Comparison of ENCODE assay signal across 8 cellular contexts in genomic region chr7:77537136-77537594, GRCh38. TPM values are rescaled to one million over a fixed set of nuclear protein-coding genes. Genes with fewer than 3 reads are reported as not detected.
DNase-seq lines count a peak whose midpoint lies in the region; ATAC-seq, FAIRE-seq and TF ChIP-seq lines count a peak whose summit lies in the region.

Gene PTPN12, plus strand, starts transcription at chr7:77537295. Its CDS starts 252 bp downstream, at chr7:77537547.

- ATAC-seq in A549 (peak; percentile 61 to 69), GM18505 (IDR thresholded peaks at IDR 0.05; ENCODE audit: unreplicated experiment) (peak; percentile 34), HG03196 (IDR thresholded peaks at IDR 0.05; ENCODE audit: unreplicated experiment) (peak; percentile 25)

- DNase-seq in A549 (ENCODE audit: low read depth in 1 of 2, low spot score in 1 of 2) (no peak), SK-N-MC (ENCODE audit: low read depth, low spot score) (no peak), epithelial cell of prostate (ENCODE audit: low read depth, low spot score) (no peak), myocyte (ENCODE audit: low read depth) (no peak), germinal center (ENCODE audit: low spot score) (no peak), NCI-H128 (lab: John Stamatoyannopoulos, UW; ENCODE audit: unreplicated experiment) (no peak)

- FAIRE-seq in A549 (lab: Jason Lieb, UNC): no peak

- H3K9ac ChIP-seq in SK-N-MC (ENCODE audit: insufficient read length): peak within 1 kb of the TSS; percentile 67

- H3K27ac ChIP-seq in A549 (peak within 1 kb of the TSS; percentile 100), SK-N-MC (0 out of 2 replicates have a peak within 1 kb of the TSS, but pooled peaks have one; percentile 3), epithelial cell of prostate (peak within 1 kb of the TSS; percentile 99)

- TF ChIP-seq EP300 in A549 (IDR thresholded peaks at IDR 0.05): no peak

- H3K36me3 ChIP-seq in SK-N-MC (ENCODE audit: insufficient read depth, low read length): no peaks in the 10 kb centered on the region

- peak in 1 of 2 experiments; percentile 4; a peak in 1 of 5 replicates for TF ChIP-seq RAD21 in A549 (conservative IDR thresholded peaks at IDR 0.05 in 1 of 2, IDR thresholded peaks at IDR 0.05 in 1 of 2)

- 0% methylated on average over 7 of the region's 47 CpGs for WGBS in A549 (ENCODE audit: missing lambda C conversion rate)

- POLR2A ChIA-PET in A549 (lab: Yijun Ruan, JAX): interaction anchor here (0.6 to 2.2 kb wide), 18 partner anchors 9 to 261 kb away, joined by 3 to 22 read pairs (median 3); partner anchors contain the start of genes GSAP, PHTF2 and TMEM60

- TF ChIP-seq POLR2A in A549 (IDR thresholded peaks at IDR 0.05; ENCODE audit: low read length) (0 out of 2 replicates have a peak, but pooled peaks have one; percentile 26), GM18505 (IDR thresholded peaks at IDR 0.05; ENCODE audit: borderline replicate concordance, extremely low read depth, insufficient read depth, insufficient read length) (no peak)

- H3K4me3 ChIP-seq in A549 (peak within 1 kb of the TSS; percentile 96), SK-N-MC (peak within 1 kb of the TSS; percentile 96)

- TF ChIP-seq CTCF in A549 (IDR thresholded peaks at IDR 0.05): no peak

- peak within 1 kb of the TSS; percentile 89 for H3K4me2 ChIP-seq in A549

- CTCF ChIA-PET in A549 (lab: Yijun Ruan, JAX): interaction anchor here (0.9 to 1.3 kb wide), 3 partner anchors 11 to 222 kb away, joined by 3 read pairs; no protein-coding TSS in a partner anchor

- peaks cover 27% of the 10 kb centered on the region for H3K4me1 ChIP-seq in A549

- H3K9me3 ChIP-seq in A549 (no peaks in the 10 kb centered on the region), SK-N-MC (ENCODE audit: low read depth, low read length) (no peaks in the 10 kb centered on the region)

TF ChIP-seq in A549, 52 proteins besides CTCF, POLR2A, EP300 and RAD21:
- TF ChIP-seq ZC3H11A (IDR thresholded peaks at IDR 0.05) (no peak), JUN (IDR thresholded peaks at IDR 0.05) (peak in 1 of 2 experiments; percentile 18; a peak in 2 of 5 replicates), CEBPB (IDR thresholded peaks at IDR 0.05) (no peak), PBX3 (IDR thresholded peaks at IDR 0.05) (no peak), HES2 (IDR thresholded peaks at IDR 0.05) (no peak), ZSCAN20 (CRISPR knock-in tag; IDR thresholded peaks at IDR 0.05) (no peak)

RNA-seq across cellular contexts. Expression of gene PTPN12, which starts in this region (rescaled TPM):
- polyA plus RNA-seq in A549 (2011; rRNA removed) (105 and 149 TPM in 2 replicates), A549 (2017; fragmentation: RNase III; extraction: RNeasy Plus Mini Kit Qiagen cat#74134 plus additional on column Dnase treatment) (70.4 to 83.1 TPM (median 76.3 TPM) in 3 replicates)
- 21.5 and 22.9 TPM in 2 replicates for polyA plus RNA-seq in A549 (2012; cell fraction: cytosol; rRNA removed)
- polyA plus RNA-seq in A549 (2012; cell fraction: nucleus; rRNA removed): 9.2 and 10.1 TPM in 2 replicates
- polyA minus RNA-seq in A549 (2011; rRNA and poly(A)+ RNA removed): 55.8 and 66.5 TPM in 2 replicates
- total RNA-seq in myocyte: 45.0 and 48.9 TPM in 2 replicates
- polyA plus RNA-seq in myocyte (2012): 43.7 TPM

Comparison
In these comparisons a context has a peak if more than half of its experiments do, and no peak if none do; other contexts are left out.
1. H3K27ac ChIP-seq: peak in every context shown above with its lines; median percentile 100 in A549; 99 in epithelial cell of prostate; 3 in SK-N-MC.